Comparison of ENCODE assay signal across 9 cellular contexts in the genomic region with DNA sequence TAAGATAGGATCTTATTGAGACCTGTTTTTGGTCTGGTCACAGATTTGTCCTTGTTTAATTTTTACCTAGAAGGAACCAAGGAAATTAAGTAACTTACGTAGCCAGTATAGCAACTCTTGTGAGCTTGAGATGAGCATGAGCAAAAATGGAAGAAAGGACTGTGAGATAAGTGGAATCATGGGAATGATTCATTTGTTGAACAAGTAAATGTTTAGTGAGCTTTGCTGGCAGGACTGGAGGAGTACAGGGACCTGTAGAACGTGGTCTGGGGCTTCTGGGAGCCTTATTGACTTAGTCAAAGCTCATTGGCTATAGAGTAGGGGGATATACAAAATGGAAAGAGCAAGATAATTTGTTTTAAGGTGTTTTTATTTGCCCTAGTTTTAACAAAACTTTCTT. TPM values are rescaled to one million over a fixed set of nuclear protein-coding genes. Genes with fewer than 3 reads are reported as not detected.
DNase-seq lines count a peak whose midpoint lies in the region; ATAC-seq and TF ChIP-seq lines count a peak whose summit lies in the region.
"Had no signal": no experiment of that assay in that cellular context is flagged by ENCODE, and none has a peak within 500 bp of the region (broad histone marks: within the 10 kb centered on the region; RNA-seq: fewer than 3 reads in every experiment).

No MANE protein-coding gene starts in this region.

- H3K9me3 Mint-ChIP-seq in endodermal cell, result no peaks in the 10 kb centered on the region
- no peaks in the 10 kb centered on the region for H3K9me3 Mint-ChIP-seq in osteocyte (ENCODE audit: unreplicated experiment)

- H3K4me1 Mint-ChIP-seq in endodermal cell, result peaks cover 38% of the 10 kb centered on the region
- H3K4me1 Mint-ChIP-seq in osteocyte (ENCODE audit: unreplicated experiment), result peaks cover 63% of the 10 kb centered on the region

- H2AFZ ChIP-seq in OCI-LY1 (ENCODE audit: low read length), result no peak overlapping the region

- peak overlapping the region; percentile 81 for H3K4me2 ChIP-seq in OCI-LY1 (ENCODE audit: low read length)

- DNase-seq in GM12864 (ENCODE audit: low read depth) (no peak), endodermal cell (no peak), osteocyte (ENCODE audit: extremely low spot score, unreplicated experiment) (no peak), C1 segment of cervical spinal cord (lab: John Stamatoyannopoulos, UW) (no peak), DMS79 (lab: John Stamatoyannopoulos, UW) (no peak), LoVo (ENCODE audit: low spot score) (no peak)

- peaks cover 1% of the 10 kb centered on the region for H3K36me3 Mint-ChIP-seq in endodermal cell (ENCODE audit: low read depth)
- H3K36me3 Mint-ChIP-seq in osteocyte (ENCODE audit: unreplicated experiment), result peaks cover 1% of the 10 kb centered on the region

- peaks cover 72% of the 10 kb centered on the region for H3K79me2 ChIP-seq in OCI-LY1 (ENCODE audit: insufficient read depth, low read length)

- 0 out of 2 replicates have a peak, but pooled peaks cover 3% of the 10 kb centered on the region for H4K20me1 ChIP-seq in OCI-LY1 (ENCODE audit: insufficient read depth, low read length)

- H3K9me3 ChIP-seq in OCI-LY1 (ENCODE audit: low read length), result 0 out of 2 replicates have a peak, but pooled peaks cover 6% of the 10 kb centered on the region
- no peaks in the 10 kb centered on the region for H3K9me3 ChIP-seq in endodermal cell (ENCODE audit: control insufficient read depth, low read length)
- H3K9me3 ChIP-seq: SJSA1 had no signal

- H3K9ac ChIP-seq in OCI-LY1 (ENCODE audit: low read length) (peak overlapping the region; percentile 95), endodermal cell (ENCODE audit: extremely low read depth, low read length, poor library complexity, severe bottlenecking) (peak overlapping the region; percentile 93)

- no peaks in the 10 kb centered on the region for H3K27me3 ChIP-seq in OCI-LY1 (ENCODE audit: insufficient read depth, low read length)
- H3K27me3 ChIP-seq in endodermal cell (ENCODE audit: control insufficient read depth, insufficient read depth, low read length, poor library complexity, severe bottlenecking), result no peaks in the 10 kb centered on the region
- H3K27me3 ChIP-seq: SJSA1 had no signal

- H3K27ac ChIP-seq in OCI-LY1 (ENCODE audit: low read depth, low read length, poor library complexity, severe bottlenecking) (no peak overlapping the region), endodermal cell (ENCODE audit: low read depth, low read length) (no peak overlapping the region)
- H3K27ac ChIP-seq: SJSA1 had no signal

- H3F3A ChIP-seq in OCI-LY1 (ENCODE audit: insufficient read depth, low read length), result no peaks in the 10 kb centered on the region

- peaks cover 33% of the 10 kb centered on the region for H3K4me1 ChIP-seq in OCI-LY1 (ENCODE audit: insufficient read depth, low read length, severe bottlenecking)
- H3K4me1 ChIP-seq in endodermal cell (ENCODE audit: control insufficient read depth, insufficient read depth, low read length), result no peaks in the 10 kb centered on the region

- H3K4me3 ChIP-seq in GM12864 (ENCODE audit: low read depth, low read length) (peak overlapping the region; percentile 86; the same call in 1 of the 2 replicates), OCI-LY1 (ENCODE audit: low read depth, low read length, poor library complexity, severe bottlenecking) (peak overlapping the region; percentile 75), endodermal cell (ENCODE audit: low read length) (peak overlapping the region; percentile 98)

- no peak for ATAC-seq in GM18868 (IDR thresholded peaks at IDR 0.05; ENCODE audit: unreplicated experiment)

- TF ChIP-seq CTCF in GM12864 (IDR thresholded peaks at IDR 0.05; ENCODE audit: low read depth, low read length, missing control alignments) (no peak), OCI-LY1 (IDR thresholded peaks at IDR 0.05; ENCODE audit: low read length) (no peak), endodermal cell (conservative IDR thresholded peaks at IDR 0.05) (no peak), osteocyte (IDR thresholded peaks at IDR 0.05) (no peak)

- H3K36me3 ChIP-seq in OCI-LY1 (ENCODE audit: insufficient read depth, low read length), result peaks cover 34% of the 10 kb centered on the region
- no peaks in the 10 kb centered on the region for H3K36me3 ChIP-seq in endodermal cell (ENCODE audit: control insufficient read depth, insufficient read depth, low read length)

- H3K27me3 Mint-ChIP-seq in endodermal cell (ENCODE audit: insufficient read depth) (no peaks in the 10 kb centered on the region), osteocyte (ENCODE audit: unreplicated experiment) (no peaks in the 10 kb centered on the region)

- H3K9me2 ChIP-seq in OCI-LY1 (ENCODE audit: low read depth, low read length), result no peaks in the 10 kb centered on the region

- H3K27ac Mint-ChIP-seq in endodermal cell (no peak overlapping the region), osteocyte (ENCODE audit: unreplicated experiment) (peak overlapping the region; percentile 91)

- H3K4me3 Mint-ChIP-seq in endodermal cell, result peak overlapping the region; percentile 86
- peak overlapping the region; percentile 95 for H3K4me3 Mint-ChIP-seq in osteocyte (ENCODE audit: unreplicated experiment)

- WGBS in endodermal cell (ENCODE audit: insufficient coverage in 1 of 2, insufficient read length in 1 of 2), 2 experiments, result 70 to 100% methylated on average over 1 to 2 of the region's 2 CpGs

RNA-seq across cellular contexts. Expression of gene RAD23B, which starts 3.0 kb away (rescaled TPM):
- total RNA-seq in endodermal cell (100 to 1,000 TPM; 154 to 167 TPM), osteocyte (125 and 126 TPM in 2 replicates)
- 147 TPM for polyA plus RNA-seq in endodermal cell (2013, experiment 1 of 2)
- 135 TPM for polyA plus RNA-seq in endodermal cell (2013, experiment 2 of 2)
